Comparison of ENCODE assay signal across 8 cellular contexts in the genomic region with DNA sequence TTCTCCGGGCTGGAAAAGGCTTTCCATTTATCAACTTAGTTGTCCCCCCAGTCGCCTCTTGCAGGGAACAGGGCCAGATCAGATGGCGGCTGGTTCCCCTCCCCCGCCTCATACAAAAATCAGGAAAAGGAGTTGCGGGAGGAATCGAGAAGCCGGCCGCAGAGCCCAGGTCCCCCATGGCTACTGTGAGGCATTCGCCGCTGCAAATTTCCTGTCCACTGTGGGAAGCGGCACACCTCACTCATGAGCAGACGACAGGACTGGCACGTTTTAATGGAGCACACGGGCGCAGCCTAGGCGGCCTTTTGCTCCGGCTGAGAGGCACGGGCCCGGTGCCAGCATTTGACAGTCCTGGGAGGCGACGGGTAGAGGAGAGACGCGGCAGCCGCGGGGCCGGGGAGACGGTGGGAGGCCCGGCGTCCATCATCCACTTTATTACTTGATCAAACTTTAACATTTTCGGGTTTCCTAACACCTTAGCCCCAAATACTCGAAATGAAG. TPM values are rescaled to one million over a fixed set of nuclear protein-coding genes. Genes with fewer than 3 reads are reported as not detected.
DNase-seq lines count a peak whose midpoint lies in the region; ATAC-seq and TF ChIP-seq lines count a peak whose summit lies in the region.

No MANE protein-coding gene starts in this region.

- H3K4me3 ChIP-seq in BE2C (ENCODE audit: low read depth, low read length) (peak overlapping the region; percentile 95), HUES48 (ENCODE audit: low read depth, low read length) (peak overlapping the region; percentile 71), WI38 (ENCODE audit: low read depth, low read length) (peak overlapping the region; percentile 51), iPS-18c (ENCODE audit: insufficient read depth, low read depth, low read length) (peak overlapping the region; percentile 68), stomach smooth muscle (ENCODE audit: low read length in 2 of 2) (peak overlapping the region; percentile 9 to 67), MG63 (no peak overlapping the region; the same call in 1 of the 2 replicates)

- H3K27ac ChIP-seq in HUES48 (ENCODE audit: low read depth, low read length) (no peak overlapping the region), stomach smooth muscle (ENCODE audit: low read length) (no peak overlapping the region)

- ATAC-seq in HG03432 (IDR thresholded peaks at IDR 0.05; ENCODE audit: unreplicated experiment) (no peak), GM21423 (IDR thresholded peaks at IDR 0.05; ENCODE audit: unreplicated experiment) (no peak)

- H3K9ac ChIP-seq in HUES48 (ENCODE audit: low read depth, low read length) (no peak overlapping the region; the same call in 1 of the 2 replicates), stomach smooth muscle (ENCODE audit: low read length in 2 of 2) (no peak overlapping the region)

- H3K4me1 ChIP-seq in BE2C: peaks cover 16% of the 10 kb centered on the region
- H3K4me1 ChIP-seq in HUES48 (ENCODE audit: control insufficient read depth, insufficient read depth, low read length): peaks cover 24% of the 10 kb centered on the region
- H3K4me1 ChIP-seq in stomach smooth muscle (ENCODE audit: control insufficient read depth, insufficient read depth, low read length): peaks cover 20% of the 10 kb centered on the region

- no peaks in the 10 kb centered on the region for H3K36me3 ChIP-seq in BE2C
- H3K36me3 ChIP-seq in HUES48 (ENCODE audit: control insufficient read depth, insufficient read depth, low read length): no peaks in the 10 kb centered on the region
- no peaks in the 10 kb centered on the region for H3K36me3 ChIP-seq in stomach smooth muscle (ENCODE audit: control insufficient read depth in 2 of 2, insufficient read depth in 2 of 2, low read length in 2 of 2)
- no peaks in the 10 kb centered on the region for H3K36me3 ChIP-seq in MG63

- TF ChIP-seq CTCF in BE2C (IDR thresholded peaks at IDR 0.05; ENCODE audit: low read depth, low read length): no peak
- no peak for TF ChIP-seq CTCF in WI38 (IDR thresholded peaks at IDR 0.05; ENCODE audit: low read depth, low read length)

- H3K27me3 ChIP-seq in BE2C: no peaks in the 10 kb centered on the region
- peaks cover 12% of the 10 kb centered on the region for H3K27me3 ChIP-seq in HUES48 (ENCODE audit: control insufficient read depth, insufficient read depth, low read length)
- H3K27me3 ChIP-seq in stomach smooth muscle (ENCODE audit: control insufficient read depth in 1 of 2, insufficient read depth in 2 of 2, low read length in 2 of 2): peaks cover 30 to 38% of the 10 kb centered on the region in 2 donors
- peaks cover 3% of the 10 kb centered on the region; the same call in 1 of the 2 replicates for H3K27me3 ChIP-seq in MG63

- H3K9me3 ChIP-seq in BE2C (no peaks in the 10 kb centered on the region), HUES48 (ENCODE audit: control insufficient read depth, insufficient read depth, low read length) (no peaks in the 10 kb centered on the region), iPS-18c (ENCODE audit: control insufficient read depth, insufficient read depth, low read length) (peaks cover 2% of the 10 kb centered on the region), stomach smooth muscle (ENCODE audit: control insufficient read depth in 2 of 2, low read length in 2 of 2) (no peaks in the 10 kb centered on the region), MG63 (no peaks in the 10 kb centered on the region)

- DNase-seq in BE2C: peak; percentile 90
- DNase-seq in MG63: no peak

RNA-seq across cellular contexts. Expression of a gene that starts 1.1 kb away (rescaled TPM):
- 22.3 TPM for polyA plus RNA-seq in BE2C (2012; ENCODE audit: insufficient read depth, insufficient read length, low read depth)
- 6.1 and 28.7 TPM in 2 replicates for total RNA-seq in MG63 (2014; rRNA removed; shearing (Covaris generic); ENCODE audit: low replicate concordance)
